Comparison of ENCODE assay signal across 2 cellular contexts in the genomic region with DNA sequence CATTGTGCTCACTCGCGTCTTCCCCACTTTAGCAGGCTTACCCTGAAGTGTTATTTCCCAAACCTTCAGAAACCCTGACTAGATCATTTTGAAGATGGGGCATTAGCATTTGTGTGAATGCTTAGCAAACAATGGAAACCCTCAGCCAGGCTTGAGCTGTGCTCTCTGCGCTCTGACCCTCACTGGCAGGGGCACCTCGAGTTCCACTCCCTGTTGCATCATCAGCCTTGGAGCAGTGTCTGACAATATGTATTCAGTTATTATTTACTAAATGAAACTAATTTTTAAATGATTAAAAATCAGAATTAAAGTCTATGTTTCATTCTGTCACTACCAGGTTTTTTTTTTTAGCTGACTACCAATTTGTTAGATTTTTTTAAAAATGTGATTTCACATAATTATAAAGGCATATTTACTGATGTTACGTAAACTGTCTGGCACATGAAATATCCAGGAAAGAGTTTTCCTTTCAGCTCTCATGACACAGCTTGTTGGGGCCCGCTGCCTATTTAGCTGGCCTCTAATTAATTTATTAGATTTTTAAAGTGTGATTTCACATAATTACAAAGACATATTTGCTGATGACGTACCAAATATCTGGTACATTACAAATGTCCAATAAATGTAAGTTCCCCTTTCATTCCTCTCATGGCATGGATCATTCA.
TF ChIP-seq lines count a peak whose summit lies in the region.

No MANE protein-coding gene starts in this region.

TF ChIP-seq in H1, 55 proteins besides CTCF, POLR2A, EP300 and RAD21:
- peak; percentile 68 for TF ChIP-seq CEBPB (IDR thresholded peaks at IDR 0.05; ENCODE audit: low read depth, low read length)
- TF ChIP-seq, protein P1, sequence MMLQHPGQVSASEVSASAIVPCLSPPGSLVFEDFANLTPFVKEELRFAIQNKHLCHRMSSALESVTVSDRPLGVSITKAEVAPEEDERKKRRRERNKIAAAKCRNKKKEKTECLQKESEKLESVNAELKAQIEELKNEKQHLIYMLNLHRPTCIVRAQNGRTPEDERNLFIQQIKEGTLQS (IDR thresholded peaks at IDR 0.05; ENCODE audit: insufficient read depth, low read depth, low read length): peak; percentile 64; the same call in 1 of the 2 replicates
- TF ChIP-seq PHF8 (conservative IDR thresholded peaks at IDR 0.05; ENCODE audit: low read depth, low read length): no peak

TF ChIP-seq in HepG2, 621 proteins besides CTCF, POLR2A, EP300 and RAD21 (continues in another document):
- no peak for TF ChIP-seq ZNF7 (CRISPR knock-in tag; IDR thresholded peaks at IDR 0.05)
- peak; percentile 15; the same call in 1 of the 2 replicates for TF ChIP-seq BCL6 (CRISPR knock-in tag; IDR thresholded peaks at IDR 0.05)
- no peak for TF ChIP-seq ZNF577 (CRISPR knock-in tag; IDR thresholded peaks at IDR 0.05; ENCODE audit: borderline replicate concordance, low read depth)
- TF ChIP-seq CBX1 (IDR thresholded peaks at IDR 0.05; ENCODE audit: low read depth): no peak
- TF ChIP-seq NFE2L1 (CRISPR knock-in tag; IDR thresholded peaks at IDR 0.05; ENCODE audit: borderline replicate concordance): no peak
- peak; percentile 82 for TF ChIP-seq CEBPB (IDR thresholded peaks at IDR 0.05; ENCODE audit: borderline replicate concordance, low read depth, low read length)
- TF ChIP-seq, protein P2, sequence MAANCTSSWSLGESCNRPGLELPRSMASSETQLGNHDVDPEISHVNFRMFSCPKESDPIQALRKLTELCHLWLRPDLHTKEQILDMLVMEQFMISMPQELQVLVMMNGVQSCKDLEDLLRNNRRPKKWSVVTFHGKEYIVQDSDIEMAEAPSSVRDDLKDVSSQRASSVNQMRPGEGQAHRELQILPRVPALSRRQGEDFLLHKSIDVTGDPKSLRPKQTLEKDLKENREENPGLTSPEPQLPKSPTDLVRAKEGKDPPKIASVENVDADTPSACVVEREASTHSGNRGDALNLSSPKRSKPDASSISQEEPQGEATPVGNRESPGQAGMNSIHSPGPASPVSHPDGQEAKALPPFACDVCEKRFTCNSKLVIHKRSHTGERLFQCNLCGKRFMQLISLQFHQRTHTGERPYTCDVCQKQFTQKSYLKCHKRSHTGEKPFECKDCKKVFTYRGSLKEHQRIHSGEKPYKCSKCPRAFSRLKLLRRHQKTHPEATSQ (CRISPR knock-in tag; IDR thresholded peaks at IDR 0.05; ENCODE audit: borderline replicate concordance): no peak
- TF ChIP-seq ZNF883 (CRISPR knock-in tag; IDR thresholded peaks at IDR 0.05; ENCODE audit: not compliant biosample characterization): no peak
- TF ChIP-seq JUN (CRISPR knock-in tag; IDR thresholded peaks at IDR 0.05): no peak
- no peak for TF ChIP-seq FLYWCH1 (CRISPR knock-in tag; IDR thresholded peaks at IDR 0.05)
- TF ChIP-seq ZBTB20 (CRISPR knock-in tag; IDR thresholded peaks at IDR 0.05; ENCODE audit: borderline replicate concordance, low read depth): no peak
- TF ChIP-seq, protein P1 (CRISPR knock-in tag; IDR thresholded peaks at IDR 0.05): peak; percentile 66; the same call in 1 of the 2 replicates
- TF ChIP-seq NR2C2 (CRISPR knock-in tag; IDR thresholded peaks at IDR 0.05; ENCODE audit: borderline replicate concordance): 0 out of 2 replicates have a peak, but pooled peaks have one; percentile 25
- TF ChIP-seq, protein P3, sequence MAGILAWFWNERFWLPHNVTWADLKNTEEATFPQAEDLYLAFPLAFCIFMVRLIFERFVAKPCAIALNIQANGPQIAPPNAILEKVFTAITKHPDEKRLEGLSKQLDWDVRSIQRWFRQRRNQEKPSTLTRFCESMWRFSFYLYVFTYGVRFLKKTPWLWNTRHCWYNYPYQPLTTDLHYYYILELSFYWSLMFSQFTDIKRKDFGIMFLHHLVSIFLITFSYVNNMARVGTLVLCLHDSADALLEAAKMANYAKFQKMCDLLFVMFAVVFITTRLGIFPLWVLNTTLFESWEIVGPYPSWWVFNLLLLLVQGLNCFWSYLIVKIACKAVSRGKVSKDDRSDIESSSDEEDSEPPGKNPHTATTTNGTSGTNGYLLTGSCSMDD (CRISPR knock-in tag; IDR thresholded peaks at IDR 0.05): no peak
- no peak for TF ChIP-seq MYC (CRISPR knock-in tag; IDR thresholded peaks at IDR 0.05; ENCODE audit: borderline replicate concordance)
- TF ChIP-seq, protein P4, sequence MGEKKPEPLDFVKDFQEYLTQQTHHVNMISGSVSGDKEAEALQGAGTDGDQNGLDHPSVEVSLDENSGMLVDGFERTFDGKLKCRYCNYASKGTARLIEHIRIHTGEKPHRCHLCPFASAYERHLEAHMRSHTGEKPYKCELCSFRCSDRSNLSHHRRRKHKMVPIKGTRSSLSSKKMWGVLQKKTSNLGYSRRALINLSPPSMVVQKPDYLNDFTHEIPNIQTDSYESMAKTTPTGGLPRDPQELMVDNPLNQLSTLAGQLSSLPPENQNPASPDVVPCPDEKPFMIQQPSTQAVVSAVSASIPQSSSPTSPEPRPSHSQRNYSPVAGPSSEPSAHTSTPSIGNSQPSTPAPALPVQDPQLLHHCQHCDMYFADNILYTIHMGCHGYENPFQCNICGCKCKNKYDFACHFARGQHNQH (CRISPR knock-in tag; IDR thresholded peaks at IDR 0.05): no peak
- peak; percentile 50 for TF ChIP-seq HNF4A (CRISPR knock-in tag; IDR thresholded peaks at IDR 0.05)
- TF ChIP-seq, protein P5, sequence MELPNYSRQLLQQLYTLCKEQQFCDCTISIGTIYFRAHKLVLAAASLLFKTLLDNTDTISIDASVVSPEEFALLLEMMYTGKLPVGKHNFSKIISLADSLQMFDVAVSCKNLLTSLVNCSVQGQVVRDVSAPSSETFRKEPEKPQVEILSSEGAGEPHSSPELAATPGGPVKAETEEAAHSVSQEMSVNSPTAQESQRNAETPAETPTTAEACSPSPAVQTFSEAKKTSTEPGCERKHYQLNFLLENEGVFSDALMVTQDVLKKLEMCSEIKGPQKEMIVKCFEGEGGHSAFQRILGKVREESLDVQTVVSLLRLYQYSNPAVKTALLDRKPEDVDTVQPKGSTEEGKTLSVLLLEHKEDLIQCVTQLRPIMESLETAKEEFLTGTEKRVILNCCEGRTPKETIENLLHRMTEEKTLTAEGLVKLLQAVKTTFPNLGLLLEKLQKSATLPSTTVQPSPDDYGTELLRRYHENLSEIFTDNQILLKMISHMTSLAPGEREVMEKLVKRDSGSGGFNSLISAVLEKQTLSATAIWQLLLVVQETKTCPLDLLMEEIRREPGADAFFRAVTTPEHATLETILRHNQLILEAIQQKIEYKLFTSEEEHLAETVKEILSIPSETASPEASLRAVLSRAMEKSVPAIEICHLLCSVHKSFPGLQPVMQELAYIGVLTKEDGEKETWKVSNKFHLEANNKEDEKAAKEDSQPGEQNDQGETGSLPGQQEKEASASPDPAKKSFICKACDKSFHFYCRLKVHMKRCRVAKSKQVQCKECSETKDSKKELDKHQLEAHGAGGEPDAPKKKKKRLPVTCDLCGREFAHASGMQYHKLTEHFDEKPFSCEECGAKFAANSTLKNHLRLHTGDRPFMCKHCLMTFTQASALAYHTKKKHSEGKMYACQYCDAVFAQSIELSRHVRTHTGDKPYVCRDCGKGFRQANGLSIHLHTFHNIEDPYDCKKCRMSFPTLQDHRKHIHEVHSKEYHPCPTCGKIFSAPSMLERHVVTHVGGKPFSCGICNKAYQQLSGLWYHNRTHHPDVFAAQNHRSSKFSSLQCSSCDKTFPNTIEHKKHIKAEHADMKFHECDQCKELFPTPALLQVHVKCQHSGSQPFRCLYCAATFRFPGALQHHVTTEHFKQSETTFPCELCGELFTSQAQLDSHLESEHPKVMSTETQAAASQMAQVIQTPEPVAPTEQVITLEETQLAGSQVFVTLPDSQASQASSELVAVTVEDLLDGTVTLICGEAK (IDR thresholded peaks at IDR 0.05): no peak
- TF ChIP-seq, protein P5 (CRISPR knock-in tag; IDR thresholded peaks at IDR 0.05): no peak
- TF ChIP-seq SRF (IDR thresholded peaks at IDR 0.05; ENCODE audit: low read depth, low read length): no peak
- TF ChIP-seq, protein P6, sequence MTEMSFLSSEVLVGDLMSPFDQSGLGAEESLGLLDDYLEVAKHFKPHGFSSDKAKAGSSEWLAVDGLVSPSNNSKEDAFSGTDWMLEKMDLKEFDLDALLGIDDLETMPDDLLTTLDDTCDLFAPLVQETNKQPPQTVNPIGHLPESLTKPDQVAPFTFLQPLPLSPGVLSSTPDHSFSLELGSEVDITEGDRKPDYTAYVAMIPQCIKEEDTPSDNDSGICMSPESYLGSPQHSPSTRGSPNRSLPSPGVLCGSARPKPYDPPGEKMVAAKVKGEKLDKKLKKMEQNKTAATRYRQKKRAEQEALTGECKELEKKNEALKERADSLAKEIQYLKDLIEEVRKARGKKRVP (CRISPR knock-in tag; IDR thresholded peaks at IDR 0.05): peak in 1 of 2 experiments; percentile 86; a peak in 2 of 4 replicates
- no peak for TF ChIP-seq ELF1 (CRISPR knock-in tag; IDR thresholded peaks at IDR 0.05)
- TF ChIP-seq ZMYM4 (CRISPR knock-in tag; IDR thresholded peaks at IDR 0.05): no peak
- TF ChIP-seq NCOR1 (IDR thresholded peaks at IDR 0.05; ENCODE audit: borderline replicate concordance, low read length): no peak
- no peak for TF ChIP-seq ZNF296 (CRISPR knock-in tag; conservative IDR thresholded peaks at IDR 0.05)
- TF ChIP-seq ZSCAN12 (CRISPR knock-in tag; IDR thresholded peaks at IDR 0.05): no peak
- TF ChIP-seq, protein P7, sequence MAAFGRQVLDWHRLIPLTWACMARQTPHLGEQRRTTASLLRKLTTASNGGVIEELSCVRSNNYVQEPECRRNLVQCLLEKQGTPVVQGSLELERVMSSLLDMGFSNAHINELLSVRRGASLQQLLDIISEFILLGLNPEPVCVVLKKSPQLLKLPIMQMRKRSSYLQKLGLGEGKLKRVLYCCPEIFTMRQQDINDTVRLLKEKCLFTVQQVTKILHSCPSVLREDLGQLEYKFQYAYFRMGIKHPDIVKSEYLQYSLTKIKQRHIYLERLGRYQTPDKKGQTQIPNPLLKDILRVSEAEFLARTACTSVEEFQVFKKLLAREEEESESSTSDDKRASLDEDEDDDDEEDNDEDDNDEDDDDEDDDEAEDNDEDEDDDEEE (CRISPR knock-in tag; IDR thresholded peaks at IDR 0.05): no peak
- TF ChIP-seq ZNF10 (CRISPR knock-in tag; IDR thresholded peaks at IDR 0.05; ENCODE audit: borderline replicate concordance, low read depth): no peak
- no peak for TF ChIP-seq RORA (CRISPR knock-in tag; IDR thresholded peaks at IDR 0.05)
- TF ChIP-seq ZBTB7B (CRISPR knock-in tag; IDR thresholded peaks at IDR 0.05): no peak
- peak; percentile 74 for TF ChIP-seq CREB1 (IDR thresholded peaks at IDR 0.05)
- TF ChIP-seq CREB1 (CRISPR knock-in tag; IDR thresholded peaks at IDR 0.05): no peak
- no peak for TF ChIP-seq ZNF143 (CRISPR knock-in tag; IDR thresholded peaks at IDR 0.05)
- TF ChIP-seq U2AF1 (optimal IDR thresholded peaks at IDR 0.05; ENCODE audit: low read depth, low read length): no peak
- no peak for TF ChIP-seq NRL (CRISPR knock-in tag; IDR thresholded peaks at IDR 0.05; ENCODE audit: borderline replicate concordance)
- TF ChIP-seq ZNF615 (CRISPR knock-in tag; IDR thresholded peaks at IDR 0.05; ENCODE audit: borderline replicate concordance): no peak
- TF ChIP-seq, protein P8, sequence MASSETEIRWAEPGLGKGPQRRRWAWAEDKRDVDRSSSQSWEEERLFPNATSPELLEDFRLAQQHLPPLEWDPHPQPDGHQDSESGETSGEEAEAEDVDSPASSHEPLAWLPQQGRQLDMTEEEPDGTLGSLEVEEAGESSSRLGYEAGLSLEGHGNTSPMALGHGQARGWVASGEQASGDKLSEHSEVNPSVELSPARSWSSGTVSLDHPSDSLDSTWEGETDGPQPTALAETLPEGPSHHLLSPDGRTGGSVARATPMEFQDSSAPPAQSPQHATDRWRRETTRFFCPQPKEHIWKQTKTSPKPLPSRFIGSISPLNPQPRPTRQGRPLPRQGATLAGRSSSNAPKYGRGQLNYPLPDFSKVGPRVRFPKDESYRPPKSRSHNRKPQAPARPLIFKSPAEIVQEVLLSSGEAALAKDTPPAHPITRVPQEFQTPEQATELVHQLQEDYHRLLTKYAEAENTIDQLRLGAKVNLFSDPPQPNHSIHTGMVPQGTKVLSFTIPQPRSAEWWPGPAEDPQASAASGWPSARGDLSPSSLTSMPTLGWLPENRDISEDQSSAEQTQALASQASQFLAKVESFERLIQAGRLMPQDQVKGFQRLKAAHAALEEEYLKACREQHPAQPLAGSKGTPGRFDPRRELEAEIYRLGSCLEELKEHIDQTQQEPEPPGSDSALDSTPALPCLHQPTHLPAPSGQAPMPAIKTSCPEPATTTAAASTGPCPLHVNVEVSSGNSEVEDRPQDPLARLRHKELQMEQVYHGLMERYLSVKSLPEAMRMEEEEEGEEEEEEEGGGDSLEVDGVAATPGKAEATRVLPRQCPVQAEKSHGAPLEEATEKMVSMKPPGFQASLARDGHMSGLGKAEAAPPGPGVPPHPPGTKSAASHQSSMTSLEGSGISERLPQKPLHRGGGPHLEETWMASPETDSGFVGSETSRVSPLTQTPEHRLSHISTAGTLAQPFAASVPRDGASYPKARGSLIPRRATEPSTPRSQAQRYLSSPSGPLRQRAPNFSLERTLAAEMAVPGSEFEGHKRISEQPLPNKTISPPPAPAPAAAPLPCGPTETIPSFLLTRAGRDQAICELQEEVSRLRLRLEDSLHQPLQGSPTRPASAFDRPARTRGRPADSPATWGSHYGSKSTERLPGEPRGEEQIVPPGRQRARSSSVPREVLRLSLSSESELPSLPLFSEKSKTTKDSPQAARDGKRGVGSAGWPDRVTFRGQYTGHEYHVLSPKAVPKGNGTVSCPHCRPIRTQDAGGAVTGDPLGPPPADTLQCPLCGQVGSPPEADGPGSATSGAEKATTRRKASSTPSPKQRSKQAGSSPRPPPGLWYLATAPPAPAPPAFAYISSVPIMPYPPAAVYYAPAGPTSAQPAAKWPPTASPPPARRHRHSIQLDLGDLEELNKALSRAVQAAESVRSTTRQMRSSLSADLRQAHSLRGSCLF (CRISPR knock-in tag; IDR thresholded peaks at IDR 0.05; ENCODE audit: borderline replicate concordance): no peak
